Comparison of ENCODE assay signal across 9 cellular contexts in the genomic region with DNA sequence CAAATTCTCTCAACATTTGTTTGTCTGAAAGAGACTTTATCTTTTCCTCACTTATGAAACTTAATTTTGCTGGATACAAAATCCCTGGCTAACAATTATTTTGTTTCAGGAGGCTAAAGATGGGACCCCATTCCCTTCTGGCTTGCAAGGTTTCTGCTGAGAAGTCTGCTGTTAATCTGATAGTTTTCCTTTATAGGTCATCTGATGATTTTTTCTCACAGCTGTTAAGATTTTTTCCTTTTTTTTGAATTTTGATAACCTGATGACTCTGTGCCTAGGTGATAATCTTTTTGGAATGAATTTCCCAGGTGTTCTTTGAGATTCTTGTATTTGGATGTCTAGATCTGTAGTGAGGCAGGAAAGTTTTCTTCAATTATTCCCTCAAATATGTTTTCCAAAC.
"Had no signal": no experiment of that assay in that cellular context is flagged by ENCODE, and none has a peak within 500 bp of the region (broad histone marks: within the 10 kb centered on the region; RNA-seq: fewer than 3 reads in every experiment).

No MANE protein-coding gene starts in this region.

- ATAC-seq: HepG2, K562 had no signal

- H3K4me3 Mint-ChIP-seq: IgD-negative memory B cell had no signal

- H3K27ac ChIP-seq: HL-60, KMS-11 had no signal

- DNase-seq: IMR-90, KBM-7, KG1 had no signal

- H3K27me3 Mint-ChIP-seq: IgD-negative memory B cell had no signal

- H3K4me1 Mint-ChIP-seq: IgD-negative memory B cell had no signal

- H3K4me3 ChIP-seq: K562 had no signal

- H3K36me3 Mint-ChIP-seq: IgD-negative memory B cell had no signal

- FAIRE-seq: HepG2, HTR-8/SVneo, K562 had no signal
